ENCODE assay signal across 1 cellular context in the genomic region with DNA sequence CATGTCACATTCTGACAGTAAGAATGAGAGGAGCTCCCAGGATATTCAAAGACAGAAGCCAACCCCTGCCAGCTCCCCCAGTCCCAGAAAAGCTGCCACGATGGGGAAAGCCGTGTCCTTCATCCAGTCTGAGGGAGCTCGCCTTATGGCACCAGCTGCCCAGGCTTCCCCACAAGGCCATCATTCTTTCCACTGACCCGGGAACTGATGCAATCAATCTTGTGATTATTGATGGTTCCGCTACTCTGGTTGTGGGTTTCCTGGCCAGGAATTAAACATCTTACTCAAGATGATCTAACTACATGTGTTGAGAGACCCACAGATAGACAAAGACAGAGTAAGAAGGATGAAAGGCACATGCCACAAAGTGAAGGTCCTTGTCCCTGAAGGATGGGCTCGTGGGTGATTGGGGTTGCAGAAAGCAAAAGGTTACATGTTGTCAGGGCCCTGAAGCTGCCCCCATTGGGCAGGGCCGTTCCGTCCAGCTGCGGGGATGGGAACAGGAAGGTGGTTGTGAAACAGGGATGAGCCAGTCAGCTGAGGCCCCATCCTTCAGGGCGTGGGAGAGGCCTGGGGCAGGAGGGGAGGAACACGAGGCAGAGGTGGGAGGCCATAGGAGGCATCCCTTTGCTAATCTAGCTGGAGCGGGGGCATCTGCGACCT.
TF ChIP-seq lines count a peak whose summit lies in the region.

No MANE protein-coding gene starts in this region.

TF ChIP-seq in H1, 55 proteins besides CTCF, POLR2A, EP300 and RAD21:
- no peak for TF ChIP-seq RBBP5 (IDR thresholded peaks at IDR 0.05; ENCODE audit: borderline replicate concordance, low read depth, low read length)
TF ChIP-seq in H1: peak in this region for 0.
